ENCODE assay signal across 15 cellular contexts in genomic region chr4:44727471-44727870, GRCh38. TPM values are rescaled to one million over a fixed set of nuclear protein-coding genes. Genes with fewer than 3 reads are reported as not detected.
DNase-seq lines count a peak whose midpoint lies in the region; ATAC-seq, FAIRE-seq and TF ChIP-seq lines count a peak whose summit lies in the region.
"Had no signal": no experiment of that assay in that cellular context is flagged by ENCODE, and none has a peak within 500 bp of the region (broad histone marks: within the 10 kb centered on the region; RNA-seq: fewer than 3 reads in every experiment).

No MANE protein-coding gene starts in this region.

- 70% methylated on average over 6 of the region's 6 CpGs for WGBS in GM12878 (ENCODE audit: insufficient coverage, insufficient replicate concordance, low lambda C conversion rate, missing lambda C conversion rate)

- no peak overlapping the region for H3K27ac Mint-ChIP-seq in activated CD4-positive, alpha-beta T cell treated with anti-CD3 and anti-CD28 coated beads for 36 hours
- H3K27ac Mint-ChIP-seq: endodermal cell had no signal

- TF ChIP-seq CTCF in KMS-11 (conservative IDR thresholded peaks at IDR 0.05; ENCODE audit: low read depth, low read length) (no peak), GM12878 (IDR thresholded peaks at IDR 0.05 in 2 of 3, conservative IDR thresholded peaks at IDR 0.05 in 1 of 3; ENCODE audit: control insufficient read depth in 2 of 3, extremely low read depth in 1 of 3, insufficient read depth in 1 of 3, low read depth in 3 of 3, low read length in 3 of 3) (no peak), osteoblast (IDR thresholded peaks at IDR 0.05; ENCODE audit: extremely low read depth, low read depth, low read length) (no peak)

- no peaks in the 10 kb centered on the region for H3K9me3 ChIP-seq in GM12878 (replicated peaks; ENCODE audit: control insufficient read depth, insufficient read depth, low read length)
- H3K9me3 ChIP-seq in osteoblast (ENCODE audit: low read depth, low read length): no peaks in the 10 kb centered on the region
- H3K9me3 ChIP-seq: testis had no signal

- H3K27me3 ChIP-seq in KMS-11 (ENCODE audit: insufficient read depth, low read depth) (no peaks in the 10 kb centered on the region), GM12878 (replicated peaks in 1 of 2; ENCODE audit: control insufficient read depth in 2 of 2, insufficient read depth in 2 of 2, low read length in 1 of 2) (no peaks in the 10 kb centered on the region), osteoblast (ENCODE audit: insufficient read depth, low read length) (no peaks in the 10 kb centered on the region), H7 (ENCODE audit: control insufficient read depth, insufficient read depth, low read length) (peaks cover 2% of the 10 kb centered on the region; the same call in 1 of the 2 replicates)
- H3K27me3 ChIP-seq: testis had no signal

- in situ Hi-C loops in GM12878 (cut with MboI): no loop called here

- H3K4me1 Mint-ChIP-seq in activated CD4-positive, alpha-beta T cell treated with anti-CD3 and anti-CD28 coated beads for 36 hours: peaks cover 34% of the 10 kb centered on the region

- H3K9me3 Mint-ChIP-seq in activated CD4-positive, alpha-beta T cell treated with anti-CD3 and anti-CD28 coated beads for 36 hours (ENCODE audit: low read depth): no peaks in the 10 kb centered on the region
- H3K9me3 Mint-ChIP-seq: endodermal cell had no signal

- intact Hi-C loops in activated CD4-positive, alpha-beta T cell treated with anti-CD3 and anti-CD28 coated beads for 36 hours (cut with DNase I, micrococcal nuclease): loop anchor here in 1 of 2 experiments (2.0 kb wide), 1 partner anchor 49 kb away; the partner anchor contains the start of gene GUF1
- intact Hi-C loops in GM12878 (cut with micrococcal nuclease; ENCODE audit: unreplicated experiment): loop anchor here (2.0 kb wide), 1 partner anchor 49 kb away; the partner anchor contains the start of gene GUF1

- H4K20me1 ChIP-seq in KMS-11 (ENCODE audit: insufficient read depth): no peaks in the 10 kb centered on the region
- H4K20me1 ChIP-seq in GM12878 (ENCODE audit: control insufficient read depth, insufficient read depth): no peaks in the 10 kb centered on the region
- peaks cover 8% of the 10 kb centered on the region for H4K20me1 ChIP-seq in osteoblast (ENCODE audit: insufficient read depth, low read length)

- CTCF ChIA-PET in activated CD4-positive, alpha-beta T cell treated with anti-CD3 and anti-CD28 coated beads for 36 hours (lab: Charles Lee): interaction anchor here (0.6 kb wide), 1 partner anchor 50 kb away, joined by 3 read pairs; the partner anchor contains the start of gene GUF1
- CTCF ChIA-PET in GM12878 (lab: Yijun Ruan, JAX): interaction anchor here (1.1 kb wide), 1 partner anchor 49 kb away, joined by 3 read pairs; the partner anchor contains the start of gene GUF1

- H3K79me2 ChIP-seq in KMS-11 (ENCODE audit: insufficient read depth, low read depth): peaks cover 26% of the 10 kb centered on the region; the same call in 1 of the 2 replicates
- peaks cover 33% of the 10 kb centered on the region for H3K79me2 ChIP-seq in GM12878 (ENCODE audit: control insufficient read depth, insufficient read depth, low read length)
- peaks cover 36% of the 10 kb centered on the region for H3K79me2 ChIP-seq in osteoblast (ENCODE audit: insufficient read depth, low read length)

- H3K4me3 ChIP-seq in KMS-11 (IDR thresholded peaks at IDR 0.05; ENCODE audit: insufficient read depth, low read depth, low read length) (no peak overlapping the region), GM12878 (no peak overlapping the region), osteoblast (ENCODE audit: insufficient read depth, low read length) (no peak overlapping the region), H7 (ENCODE audit: insufficient read depth, low read depth, low read length) (no peak overlapping the region)

- H3K27me3 Mint-ChIP-seq in activated CD4-positive, alpha-beta T cell treated with anti-CD3 and anti-CD28 coated beads for 36 hours: peaks cover 2% of the 10 kb centered on the region

- no peak for ATAC-seq in activated CD4-positive, alpha-beta T cell treated with anti-CD3 and anti-CD28 coated beads for 36 hours
- ATAC-seq in GM12878: no peak
- no peak for ATAC-seq in esophagus mucosa
- ATAC-seq in GM21390 (IDR thresholded peaks at IDR 0.05; ENCODE audit: unreplicated experiment): no peak

- H3K4me1 ChIP-seq in KMS-11 (ENCODE audit: low read depth, poor library complexity, severe bottlenecking): peaks cover 9% of the 10 kb centered on the region
- H3K4me1 ChIP-seq in GM12878 (ENCODE audit: control insufficient read depth, insufficient read depth, low read length): no peaks in the 10 kb centered on the region; the same call in 1 of the 2 replicates
- peaks cover 14% of the 10 kb centered on the region for H3K4me1 ChIP-seq in osteoblast (ENCODE audit: insufficient read depth, low read length)

- H3K36me3 ChIP-seq in KMS-11 (ENCODE audit: insufficient read depth) (no peaks in the 10 kb centered on the region), GM12878 (ENCODE audit: control insufficient read depth in 2 of 2, insufficient read depth in 2 of 2, low read length in 1 of 2) (no peaks in the 10 kb centered on the region), osteoblast (ENCODE audit: insufficient read depth, low read length) (no peaks in the 10 kb centered on the region), H7 (replicated peaks; ENCODE audit: control insufficient read depth, insufficient read depth, low read length) (no peaks in the 10 kb centered on the region)

- POLR2A ChIA-PET in activated CD4-positive, alpha-beta T cell treated with anti-CD3 and anti-CD28 coated beads for 36 hours (lab: Charles Lee): interaction anchor here (1.0 kb wide), 1 partner anchor 46 kb away, joined by 3 read pairs; no protein-coding TSS in a partner anchor
- POLR2A ChIA-PET in GM12878 (lab: Charles Lee): interaction anchor here (1.4 kb wide), 1 partner anchor 49 kb away, joined by 4 read pairs; the partner anchor contains the start of gene GUF1

- TF ChIP-seq EP300 in GM12878 (IDR thresholded peaks at IDR 0.05; ENCODE audit: borderline replicate concordance in 1 of 2, control insufficient read depth in 1 of 2, low read depth in 2 of 2, low read length in 2 of 2): no peak

- SMC1A ChIA-PET in GM12878 (lab: Charles Lee; ENCODE audit: uncharacterized antibody, unreplicated experiment): interaction anchor here (0.8 kb wide), 2 partner anchors 11 to 50 kb away, joined by 3 read pairs; partner anchors contain the start of gene GUF1

- no peak for DNase-seq in activated CD4-positive, alpha-beta T cell treated with anti-CD3 and anti-CD28 coated beads for 36 hours
- no peak for DNase-seq in activated CD4-positive, alpha-beta T cell treated with anti-CD3 and anti-CD28 coated beads, Interleukin-2, amount 50 U/mL, for 48 hours
- no peak for DNase-seq in GM12878 (ENCODE audit: low read depth, low spot score)
- DNase-seq in osteoblast (ENCODE audit: insufficient read length, low spot score, missing footprints): no peak
- no peak for DNase-seq in H7
- DNase-seq: endodermal cell, KBM-7, kidney, NCI-H187 treated with DMSO at 0.1 percent for 48 hours, Right ventricle myocardium superior, testis had no signal

- H3K4me3 Mint-ChIP-seq in activated CD4-positive, alpha-beta T cell treated with anti-CD3 and anti-CD28 coated beads for 36 hours: peak overlapping the region; percentile 88

- peaks cover 3% of the 10 kb centered on the region for H3K36me3 Mint-ChIP-seq in activated CD4-positive, alpha-beta T cell treated with anti-CD3 and anti-CD28 coated beads for 36 hours (ENCODE audit: low read depth)

- H3K9ac ChIP-seq in KMS-11: no peak overlapping the region
- H3K9ac ChIP-seq in GM12878 (ENCODE audit: control insufficient read depth, insufficient read depth, low read length): no peak overlapping the region

- TF ChIP-seq RAD21 in GM12878 (IDR thresholded peaks at IDR 0.05; ENCODE audit: insufficient read depth, low read depth, low read length): no peak

- RAD21 ChIA-PET in GM12878 (lab: Charles Lee; ENCODE audit: unreplicated experiment): no interaction called here

- no peak for TF ChIP-seq POLR2A in GM12878 (IDR thresholded peaks at IDR 0.05; ENCODE audit: low read depth, low read length)

- FAIRE-seq in GM12878 (lab: Jason Lieb, UNC): no peak
- FAIRE-seq: A204.1, kidney had no signal

- BruUV-seq in GM12878 (replicated peaks; lab: Mats Ljungman, UMichigan): no TSS peak

- H2AFZ ChIP-seq in KMS-11 (ENCODE audit: low read depth) (no peak overlapping the region), GM12878 (ENCODE audit: control insufficient read depth, low read depth, low read length) (peak overlapping the region; percentile 100; the same call in 1 of the 2 replicates), osteoblast (ENCODE audit: low read length) (no peak overlapping the region)

- H3K4me2 ChIP-seq in KMS-11 (0 out of 2 replicates have a peak overlapping the region, but pooled peaks have one; percentile 44), GM12878 (ENCODE audit: control insufficient read depth, insufficient read depth) (no peak overlapping the region), osteoblast (ENCODE audit: insufficient read depth, low read length) (peak overlapping the region; percentile 96)

- no peak overlapping the region for H3K27ac ChIP-seq in KMS-11
- no peak overlapping the region for H3K27ac ChIP-seq in GM12878 (ENCODE audit: control insufficient read depth, insufficient read depth)
- H3K27ac ChIP-seq in osteoblast (ENCODE audit: low read depth, low read length): no peak overlapping the region

RNA-seq across cellular contexts. Expression of gene GNPDA2, which starts 1.1 kb away (rescaled TPM):
- total RNA-seq in activated CD4-positive, alpha-beta T cell treated with anti-CD3 and anti-CD28 coated beads for 36 hours: 10 to 100 TPM; 12.8 to 13.8 TPM
- total RNA-seq in GM12878 (2013; cell fraction: nucleolus; rRNA removed): 27.2 and 29.7 TPM in 2 replicates
- total RNA-seq in GM12878 (2014; rRNA removed) (20.3 and 24.6 TPM in 2 replicates), GM12878 (2014; rRNA removed; fragmentation: Illumina TruSeq; extraction: Trizol) (21.7 and 23.4 TPM in 2 replicates), GM12878 (2021) (16.7 and 20.1 TPM in 2 replicates), osteoblast (25.3 and 29.5 TPM in 2 replicates), esophagus mucosa (4.9 TPM)
- 10.7 TPM for polyA plus RNA-seq in GM12878 (2011; ENCODE audit: low read depth)
- polyA plus RNA-seq in GM12878 (2011; rRNA removed) (24.5 and 35.1 TPM in 2 replicates), GM12878 (2014; fragmentation: Illumina TruSeq; extraction: Trizol) (23.1 and 27.3 TPM in 2 replicates), GM12878 (2014; fragmentation: Nextera tagmentation; extraction: Ambion mirVana) (10 to 100 TPM; 29.8 to 45.8 TPM), GM12878 (2014; rRNA removed) (16.5 and 21.4 TPM in 2 replicates), GM12878 (2016; fragmentation: Nextera tagmentation; extraction: Ambion mirVana) (10 to 100 TPM; 26.2 to 26.5 TPM)
- polyA plus RNA-seq in GM12878 (2011; cell fraction: cytosol; rRNA removed): 8.4 and 9.0 TPM in 2 replicates
- 12.5 and 14.9 TPM in 2 replicates for polyA plus RNA-seq in GM12878 (2011; cell fraction: nucleus; rRNA removed)
- polyA plus RNA-seq in GM12878 (2012): 17.6 and 18.4 TPM in 2 replicates
- 13.1 and 16.5 TPM in 2 replicates for polyA minus RNA-seq in GM12878 (2011; rRNA and poly(A)+ RNA removed)
- 3.5 and 4.7 TPM in 2 replicates for polyA minus RNA-seq in GM12878 (2011; cell fraction: cytosol; rRNA and poly(A)+ RNA removed)
- polyA minus RNA-seq in GM12878 (2011; cell fraction: nucleus; rRNA and poly(A)+ RNA removed): 20.6 and 26.9 TPM in 2 replicates
- 6.4 and 7.7 TPM in 2 replicates for total RNA-seq in H7 (2014; rRNA removed; shearing (Covaris generic))

RNA-seq across cellular contexts. Expression of gene GUF1, which starts 49.3 kb away (rescaled TPM):
- total RNA-seq in activated CD4-positive, alpha-beta T cell treated with anti-CD3 and anti-CD28 coated beads for 36 hours: 10 to 100 TPM; 38.3 to 46.7 TPM
- 61.4 and 67.0 TPM in 2 replicates for total RNA-seq in GM12878 (2013; cell fraction: nucleolus; rRNA removed)
- total RNA-seq in GM12878 (2014; rRNA removed) (21.5 and 23.9 TPM in 2 replicates), GM12878 (2014; rRNA removed; fragmentation: Illumina TruSeq; extraction: Trizol) (26.9 and 27.4 TPM in 2 replicates), GM12878 (2021) (26.2 and 27.2 TPM in 2 replicates), osteoblast (14.1 and 18.5 TPM in 2 replicates), esophagus mucosa (18.5 TPM)
- 10.1 TPM for polyA plus RNA-seq in GM12878 (2011; ENCODE audit: low read depth)
- polyA plus RNA-seq in GM12878 (2011; rRNA removed) (23.4 and 33.5 TPM in 2 replicates), GM12878 (2014; fragmentation: Illumina TruSeq; extraction: Trizol) (37.1 and 48.2 TPM in 2 replicates), GM12878 (2014; fragmentation: Nextera tagmentation; extraction: Ambion mirVana) (10 to 100 TPM in 1 of 2 experiments, 1 to 10 TPM in 1; 5.8 to 11.5 TPM), GM12878 (2014; rRNA removed) (15.1 and 16.1 TPM in 2 replicates), GM12878 (2016; fragmentation: Nextera tagmentation; extraction: Ambion mirVana) (10 to 100 TPM; 35.5 to 36.5 TPM)
- 9.2 and 9.3 TPM in 2 replicates for polyA plus RNA-seq in GM12878 (2011; cell fraction: cytosol; rRNA removed)
- polyA plus RNA-seq in GM12878 (2011; cell fraction: nucleus; rRNA removed): 27.1 and 29.8 TPM in 2 replicates
- polyA plus RNA-seq in GM12878 (2012): 15.5 and 18.4 TPM in 2 replicates
- polyA minus RNA-seq in GM12878 (2011; rRNA and poly(A)+ RNA removed): 13.6 and 19.0 TPM in 2 replicates
- 6.4 and 6.7 TPM in 2 replicates for polyA minus RNA-seq in GM12878 (2011; cell fraction: cytosol; rRNA and poly(A)+ RNA removed)
- 32.4 and 50.4 TPM in 2 replicates for polyA minus RNA-seq in GM12878 (2011; cell fraction: nucleus; rRNA and poly(A)+ RNA removed)
- total RNA-seq in H7 (2014; rRNA removed; shearing (Covaris generic)): 21.9 and 30.4 TPM in 2 replicates
